In genomic region chr10:112689327-112689726, GRCh38 we compare ENCODE assay signal across 12 cellular contexts.
A peak's percentile ranks its signal among the peaks of the same experiment; 100 is the strongest.
DNase-seq lines count a peak whose midpoint lies in the region; TF ChIP-seq lines count a peak whose summit lies in the region.
"Had no signal": no experiment of that assay in that cellular context is flagged by ENCODE, and none has a peak within 500 bp of the region (broad histone marks: within the 10 kb centered on the region; RNA-seq: fewer than 3 reads in every experiment).

No MANE protein-coding gene starts in this region.

- H3K4me3 Mint-ChIP-seq in activated T-cell treated with anti-CD3 and anti-CD28 coated beads, Interleukin-2, amount 50 U/mL, for 24 hours, result no peak overlapping the region
- H3K4me3 Mint-ChIP-seq: activated naive CD4-positive, alpha-beta T cell treated with anti-CD3 and anti-CD28 coated beads, Interleukin-2, amount 50 U/mL, for 24 hours had no signal

- TF ChIP-seq POLR2A in NB4 (IDR thresholded peaks at IDR 0.05; ENCODE audit: extremely low read depth, insufficient read length) (no peak), erythroblast (IDR thresholded peaks at IDR 0.05; ENCODE audit: low read length) (no peak), vagina (IDR thresholded peaks at IDR 0.05) (no peak)

- no peak overlapping the region for H3K23ac ChIP-seq in neuronal stem cell (ENCODE audit: low read depth, low read length, poor library complexity)

- H3K14ac ChIP-seq in neuronal stem cell (ENCODE audit: low read length), result no peak overlapping the region

- TF ChIP-seq CTCF in NB4 (IDR thresholded peaks at IDR 0.05; ENCODE audit: low read depth, low read length) (peak; percentile 8), vagina (IDR thresholded peaks at IDR 0.05) (no peak)

- intact Hi-C loops in vagina (cut with DNase I), result no loop called here

- H3K27ac ChIP-seq in neuronal stem cell (replicated peaks; ENCODE audit: low read length), result no peak overlapping the region
- no peak overlapping the region for H3K27ac ChIP-seq in vagina
- H3K27ac ChIP-seq: KMS-11, skin epidermis had no signal

- no peaks in the 10 kb centered on the region for H3K4me1 Mint-ChIP-seq in activated T-cell treated with anti-CD3 and anti-CD28 coated beads, Interleukin-2, amount 50 U/mL, for 24 hours (ENCODE audit: low read depth)
- H3K4me1 Mint-ChIP-seq: activated naive CD4-positive, alpha-beta T cell treated with anti-CD3 and anti-CD28 coated beads, Interleukin-2, amount 50 U/mL, for 24 hours had no signal

- H2BK5ac ChIP-seq in neuronal stem cell (ENCODE audit: low read length), result no peak overlapping the region

- no peak overlapping the region for H2BK120ac ChIP-seq in neuronal stem cell (ENCODE audit: low read depth, low read length)

- no peak overlapping the region for H3K4me2 ChIP-seq in neuronal stem cell (ENCODE audit: insufficient read depth, low read length, poor library complexity, severe bottlenecking)
- H3K4me2 ChIP-seq: KMS-11 had no signal

- H3K4ac ChIP-seq in neuronal stem cell (ENCODE audit: low read length), result no peak overlapping the region

- no peak overlapping the region for H3K9ac ChIP-seq in neuronal stem cell (ENCODE audit: low read depth, low read length, poor library complexity)
- H3K9ac ChIP-seq: KMS-11 had no signal

- no peaks in the 10 kb centered on the region for H3K79me1 ChIP-seq in neuronal stem cell (ENCODE audit: low read depth, low read length)

- H3K4me1 ChIP-seq in neuronal stem cell (ENCODE audit: control insufficient read depth in 2 of 2, insufficient read depth in 1 of 2, low read depth in 1 of 2, low read length in 2 of 2), result peaks cover 0 to 3% of the 10 kb centered on the region in 2 donors
- no peaks in the 10 kb centered on the region for H3K4me1 ChIP-seq in vagina

- H2AK5ac ChIP-seq in neuronal stem cell (ENCODE audit: low read depth, low read length), result no peak overlapping the region

- H3K27ac Mint-ChIP-seq in activated T-cell treated with anti-CD3 and anti-CD28 coated beads, Interleukin-2, amount 50 U/mL, for 24 hours, result no peak overlapping the region

- DNase-seq in ELF-1 (ENCODE audit: low read depth, low spot score), result peak; percentile 85
- no peak for DNase-seq in NB4 (ENCODE audit: low read depth)
- DNase-seq in erythroblast (lab: John Stamatoyannopoulos, UW), result peak; percentile 51 to 57
- DNase-seq in neuronal stem cell (ENCODE audit: low spot score), result peak; percentile 17
- DNase-seq in CD1c-positive myeloid dendritic cell (ENCODE audit: extremely low spot score), result no peak
- no peak for DNase-seq in activated CD8-positive, alpha-beta memory T cell treated with anti-CD3 and anti-CD28 coated beads, Interleukin-2, amount 50 U/mL, for 48 hours
- no peak for DNase-seq in activated T-cell treated with anti-CD3 and anti-CD28 coated beads, Interleukin-2, amount 50 U/mL, for 24 hours
- DNase-seq in vagina (ENCODE audit: extremely low spot score in 2 of 2), result no peak
- DNase-seq: hippocampal formation had no signal

- no peaks in the 10 kb centered on the region for H3K9me3 ChIP-seq in neuronal stem cell (replicated peaks in 1 of 2; ENCODE audit: control insufficient read depth in 2 of 2, insufficient read depth in 1 of 2, low read depth in 1 of 2, low read length in 2 of 2)
- H3K9me3 ChIP-seq in vagina, result no peaks in the 10 kb centered on the region

- H3K4me3 ChIP-seq in NB4 (ENCODE audit: low read depth, low read length) (no peak overlapping the region), neuronal stem cell (ENCODE audit: low read length in 2 of 2) (no peak overlapping the region), vagina (no peak overlapping the region)
- H3K4me3 ChIP-seq: skin epidermis had no signal

- H2BK12ac ChIP-seq in neuronal stem cell (ENCODE audit: low read length), result no peak overlapping the region

- H4K91ac ChIP-seq in neuronal stem cell (ENCODE audit: low read depth, low read length, poor library complexity), result no peak overlapping the region

- H3K27me3 Mint-ChIP-seq in activated T-cell treated with anti-CD3 and anti-CD28 coated beads, Interleukin-2, amount 50 U/mL, for 24 hours, result no peaks in the 10 kb centered on the region
- H3K27me3 Mint-ChIP-seq: activated naive CD4-positive, alpha-beta T cell treated with anti-CD3 and anti-CD28 coated beads, Interleukin-2, amount 50 U/mL, for 24 hours had no signal

- H3K27me3 ChIP-seq in neuronal stem cell (ENCODE audit: control insufficient read depth in 3 of 3, insufficient read depth in 3 of 3, low read depth in 1 of 3, low read length in 3 of 3) (no peaks in the 10 kb centered on the region), vagina (no peaks in the 10 kb centered on the region)

- no CpG with 5 or more reads among the region's 4 CpGs for WGBS in neuronal stem cell (ENCODE audit: extremely low coverage in 2 of 2, insufficient read length in 2 of 2, insufficient replicate concordance in 1 of 2), 2 donors

- no peak overlapping the region for H2BK15ac ChIP-seq in neuronal stem cell (ENCODE audit: low read length)

- H3K36me3 Mint-ChIP-seq in activated T-cell treated with anti-CD3 and anti-CD28 coated beads, Interleukin-2, amount 50 U/mL, for 24 hours (ENCODE audit: low read depth), result peaks cover 32% of the 10 kb centered on the region

- no peak overlapping the region for H2AFZ ChIP-seq in neuronal stem cell (ENCODE audit: low read length)

- no peak overlapping the region for H3K18ac ChIP-seq in neuronal stem cell (ENCODE audit: low read length)

- H3K36me3 ChIP-seq in neuronal stem cell (replicated peaks in 1 of 2; ENCODE audit: control insufficient read depth in 2 of 2, insufficient read depth in 2 of 2, low read length in 2 of 2), result no peaks in the 10 kb centered on the region
- no peaks in the 10 kb centered on the region for H3K36me3 ChIP-seq in vagina

- no peaks in the 10 kb centered on the region for H3K9me3 Mint-ChIP-seq in activated T-cell treated with anti-CD3 and anti-CD28 coated beads, Interleukin-2, amount 50 U/mL, for 24 hours
- H3K9me3 Mint-ChIP-seq: activated naive CD4-positive, alpha-beta T cell treated with anti-CD3 and anti-CD28 coated beads, Interleukin-2, amount 50 U/mL, for 24 hours had no signal

- no peak overlapping the region for H4K8ac ChIP-seq in neuronal stem cell (ENCODE audit: low read depth, low read length)

Comparison
In these comparisons a context has a peak if more than half of its experiments do, and no peak if none do; other contexts are left out.
1. DNase-seq: peak in ELF-1 (single experiment), erythroblast (2 of 2) and neuronal stem cell (single experiment); none in NB4 (single experiment), CD1c-positive myeloid dendritic cell (single experiment), activated CD8-positive, alpha-beta memory T cell treated with anti-CD3 and anti-CD28 coated beads, Interleukin-2, amount 50 U/mL, for 48 hours (single experiment), activated T-cell treated with anti-CD3 and anti-CD28 coated beads, Interleukin-2, amount 50 U/mL, for 24 hours (single experiment) and vagina (0 of 2).